Comparison of ENCODE assay signal across 1 cellular context in the genomic region with DNA sequence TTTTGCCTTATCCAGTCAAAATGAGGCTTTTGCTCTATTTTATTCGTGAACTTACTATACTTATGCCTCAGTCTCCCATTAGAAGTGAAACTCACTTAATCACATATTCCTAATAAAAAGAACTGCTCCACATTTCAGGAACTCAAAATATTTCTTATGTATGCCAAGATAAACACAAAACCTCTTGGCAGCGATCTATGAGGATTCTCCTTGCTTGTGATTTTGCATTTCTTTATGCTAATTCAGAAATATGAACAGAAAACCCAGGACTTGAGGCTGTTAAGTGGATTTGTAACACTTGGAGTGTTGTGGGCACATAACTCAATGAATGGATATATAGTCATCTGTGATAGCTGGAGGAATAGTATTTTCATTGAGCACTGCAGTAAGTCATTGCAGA.
TF ChIP-seq lines count a peak whose summit lies in the region.

No MANE protein-coding gene starts in this region.

TF ChIP-seq in IMR-90, 13 proteins besides CTCF, POLR2A, EP300 and RAD21 (continued from another document):
- TF ChIP-seq MAZ (IDR thresholded peaks at IDR 0.05; ENCODE audit: borderline replicate concordance, low read depth, low read length) (no peak), FOS (IDR thresholded peaks at IDR 0.05; ENCODE audit: low read depth, low read length) (no peak), RFX5 (IDR thresholded peaks at IDR 0.05; ENCODE audit: low read depth, low read length) (no peak)
- TF ChIP-seq, protein P1, sequence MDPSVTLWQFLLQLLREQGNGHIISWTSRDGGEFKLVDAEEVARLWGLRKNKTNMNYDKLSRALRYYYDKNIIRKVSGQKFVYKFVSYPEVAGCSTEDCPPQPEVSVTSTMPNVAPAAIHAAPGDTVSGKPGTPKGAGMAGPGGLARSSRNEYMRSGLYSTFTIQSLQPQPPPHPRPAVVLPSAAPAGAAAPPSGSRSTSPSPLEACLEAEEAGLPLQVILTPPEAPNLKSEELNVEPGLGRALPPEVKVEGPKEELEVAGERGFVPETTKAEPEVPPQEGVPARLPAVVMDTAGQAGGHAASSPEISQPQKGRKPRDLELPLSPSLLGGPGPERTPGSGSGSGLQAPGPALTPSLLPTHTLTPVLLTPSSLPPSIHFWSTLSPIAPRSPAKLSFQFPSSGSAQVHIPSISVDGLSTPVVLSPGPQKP (IDR thresholded peaks at IDR 0.05; ENCODE audit: borderline replicate concordance, low read depth, low read length) = no peak
